Comparison of ENCODE assay signal across 1 cellular context in the genomic region with DNA sequence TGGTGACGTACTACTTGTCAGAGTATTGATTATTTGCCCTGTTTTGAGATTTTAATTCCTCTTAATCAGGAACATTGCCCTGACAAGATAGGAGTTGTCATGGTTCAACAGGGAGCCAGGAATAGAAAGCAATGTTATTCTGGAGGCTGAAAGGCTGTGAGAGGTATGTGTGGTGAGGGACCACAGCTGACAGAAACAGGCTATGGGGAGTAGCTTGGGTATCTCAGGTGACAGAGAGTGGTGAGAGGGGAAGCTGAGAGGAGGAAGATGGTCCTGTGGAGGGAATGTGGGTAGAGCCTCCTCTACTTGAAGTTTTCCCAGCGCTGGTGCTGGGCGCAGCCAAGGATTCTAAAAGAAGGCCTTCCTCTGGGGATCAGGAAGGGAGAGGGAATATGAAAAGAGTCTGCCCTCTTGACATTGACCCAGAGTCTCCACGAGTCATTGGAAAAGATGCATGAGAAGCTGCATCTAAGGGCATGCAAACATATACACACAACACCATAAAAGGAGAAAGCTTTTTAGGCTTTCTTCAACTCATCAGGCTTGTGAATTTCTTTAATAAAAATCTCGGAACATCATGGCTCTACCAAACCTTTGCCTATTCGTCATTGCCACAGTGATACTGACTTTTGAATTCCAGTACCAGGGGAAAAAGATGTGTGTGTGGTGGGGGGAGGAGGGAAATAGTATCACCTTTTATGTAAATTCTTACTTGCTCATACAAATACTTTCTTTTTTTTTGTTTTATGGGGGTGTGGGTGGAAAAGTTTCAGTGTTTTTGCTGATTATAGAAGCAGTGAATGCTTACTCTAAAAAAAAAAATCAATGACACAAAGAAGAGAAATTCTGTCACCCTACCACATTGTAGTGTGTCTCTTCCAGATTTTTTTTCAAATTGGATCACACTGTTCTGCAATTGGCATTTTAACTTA.
TF ChIP-seq lines count a peak whose summit lies in the region.

No MANE protein-coding gene starts in this region.

TF ChIP-seq in WTC11, 78 proteins besides CTCF, POLR2A, EP300 and RAD21 (continued from another document):
- TF ChIP-seq, protein P1, sequence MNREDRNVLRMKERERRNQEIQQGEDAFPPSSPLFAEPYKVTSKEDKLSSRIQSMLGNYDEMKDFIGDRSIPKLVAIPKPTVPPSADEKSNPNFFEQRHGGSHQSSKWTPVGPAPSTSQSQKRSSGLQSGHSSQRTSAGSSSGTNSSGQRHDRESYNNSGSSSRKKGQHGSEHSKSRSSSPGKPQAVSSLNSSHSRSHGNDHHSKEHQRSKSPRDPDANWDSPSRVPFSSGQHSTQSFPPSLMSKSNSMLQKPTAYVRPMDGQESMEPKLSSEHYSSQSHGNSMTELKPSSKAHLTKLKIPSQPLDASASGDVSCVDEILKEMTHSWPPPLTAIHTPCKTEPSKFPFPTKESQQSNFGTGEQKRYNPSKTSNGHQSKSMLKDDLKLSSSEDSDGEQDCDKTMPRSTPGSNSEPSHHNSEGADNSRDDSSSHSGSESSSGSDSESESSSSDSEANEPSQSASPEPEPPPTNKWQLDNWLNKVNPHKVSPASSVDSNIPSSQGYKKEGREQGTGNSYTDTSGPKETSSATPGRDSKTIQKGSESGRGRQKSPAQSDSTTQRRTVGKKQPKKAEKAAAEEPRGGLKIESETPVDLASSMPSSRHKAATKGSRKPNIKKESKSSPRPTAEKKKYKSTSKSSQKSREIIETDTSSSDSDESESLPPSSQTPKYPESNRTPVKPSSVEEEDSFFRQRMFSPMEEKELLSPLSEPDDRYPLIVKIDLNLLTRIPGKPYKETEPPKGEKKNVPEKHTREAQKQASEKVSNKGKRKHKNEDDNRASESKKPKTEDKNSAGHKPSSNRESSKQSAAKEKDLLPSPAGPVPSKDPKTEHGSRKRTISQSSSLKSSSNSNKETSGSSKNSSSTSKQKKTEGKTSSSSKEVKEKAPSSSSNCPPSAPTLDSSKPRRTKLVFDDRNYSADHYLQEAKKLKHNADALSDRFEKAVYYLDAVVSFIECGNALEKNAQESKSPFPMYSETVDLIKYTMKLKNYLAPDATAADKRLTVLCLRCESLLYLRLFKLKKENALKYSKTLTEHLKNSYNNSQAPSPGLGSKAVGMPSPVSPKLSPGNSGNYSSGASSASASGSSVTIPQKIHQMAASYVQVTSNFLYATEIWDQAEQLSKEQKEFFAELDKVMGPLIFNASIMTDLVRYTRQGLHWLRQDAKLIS (CRISPR knock-in tag; IDR thresholded peaks at IDR 0.05; ENCODE audit: borderline replicate concordance) = no peak
- no peak for TF ChIP-seq NFE2L1 (CRISPR knock-in tag; IDR thresholded peaks at IDR 0.05)
